Comparison of ENCODE assay signal across 1 cellular context in the genomic region with DNA sequence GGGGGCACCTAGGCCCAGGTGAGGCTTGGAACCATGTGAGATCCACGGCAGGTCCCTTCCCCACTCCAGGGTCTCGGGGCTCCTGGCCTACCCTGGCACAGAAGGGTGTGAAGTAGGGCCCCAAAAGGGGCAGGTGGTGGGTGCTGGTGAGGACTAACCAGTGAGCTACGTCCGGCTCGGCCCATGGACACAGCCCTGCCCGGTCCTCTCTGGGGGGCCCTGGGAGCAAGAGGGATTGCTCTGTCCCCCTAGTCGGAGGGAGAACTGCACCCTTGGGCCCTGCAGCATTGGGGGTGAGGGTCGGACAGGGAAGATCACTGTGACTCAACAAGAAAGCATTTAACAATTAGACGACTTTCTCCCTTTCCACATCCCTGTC.
TF ChIP-seq lines count a peak whose summit lies in the region.

No MANE protein-coding gene starts in this region.

TF ChIP-seq in liver, 16 proteins besides CTCF, POLR2A, EP300 and RAD21 (continued from another document):
- TF ChIP-seq, protein P1, sequence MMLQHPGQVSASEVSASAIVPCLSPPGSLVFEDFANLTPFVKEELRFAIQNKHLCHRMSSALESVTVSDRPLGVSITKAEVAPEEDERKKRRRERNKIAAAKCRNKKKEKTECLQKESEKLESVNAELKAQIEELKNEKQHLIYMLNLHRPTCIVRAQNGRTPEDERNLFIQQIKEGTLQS (IDR thresholded peaks at IDR 0.05): no peak
- no peak for TF ChIP-seq GABPA (IDR thresholded peaks at IDR 0.05 in 1 of 2, conservative IDR thresholded peaks at IDR 0.05 in 1 of 2)
- no peak for TF ChIP-seq FOXA2 (IDR thresholded peaks at IDR 0.05)
- no peak for TF ChIP-seq RXRA (IDR thresholded peaks at IDR 0.05)
- TF ChIP-seq JUND (IDR thresholded peaks at IDR 0.05): no peak
- TF ChIP-seq YY1 (IDR thresholded peaks at IDR 0.05): no peak
- no peak for TF ChIP-seq SP1 (IDR thresholded peaks at IDR 0.05)
- no peak for TF ChIP-seq NR2F2 (IDR thresholded peaks at IDR 0.05)
- TF ChIP-seq, protein P2, sequence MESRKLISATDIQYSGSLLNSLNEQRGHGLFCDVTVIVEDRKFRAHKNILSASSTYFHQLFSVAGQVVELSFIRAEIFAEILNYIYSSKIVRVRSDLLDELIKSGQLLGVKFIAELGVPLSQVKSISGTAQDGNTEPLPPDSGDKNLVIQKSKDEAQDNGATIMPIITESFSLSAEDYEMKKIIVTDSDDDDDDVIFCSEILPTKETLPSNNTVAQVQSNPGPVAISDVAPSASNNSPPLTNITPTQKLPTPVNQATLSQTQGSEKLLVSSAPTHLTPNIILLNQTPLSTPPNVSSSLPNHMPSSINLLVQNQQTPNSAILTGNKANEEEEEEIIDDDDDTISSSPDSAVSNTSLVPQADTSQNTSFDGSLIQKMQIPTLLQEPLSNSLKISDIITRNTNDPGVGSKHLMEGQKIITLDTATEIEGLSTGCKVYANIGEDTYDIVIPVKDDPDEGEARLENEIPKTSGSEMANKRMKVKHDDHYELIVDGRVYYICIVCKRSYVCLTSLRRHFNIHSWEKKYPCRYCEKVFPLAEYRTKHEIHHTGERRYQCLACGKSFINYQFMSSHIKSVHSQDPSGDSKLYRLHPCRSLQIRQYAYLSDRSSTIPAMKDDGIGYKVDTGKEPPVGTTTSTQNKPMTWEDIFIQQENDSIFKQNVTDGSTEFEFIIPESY (IDR thresholded peaks at IDR 0.05): no peak
- TF ChIP-seq, protein P3, sequence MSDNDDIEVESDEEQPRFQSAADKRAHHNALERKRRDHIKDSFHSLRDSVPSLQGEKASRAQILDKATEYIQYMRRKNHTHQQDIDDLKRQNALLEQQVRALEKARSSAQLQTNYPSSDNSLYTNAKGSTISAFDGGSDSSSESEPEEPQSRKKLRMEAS (IDR thresholded peaks at IDR 0.05): no peak
- TF ChIP-seq HNF4A (conservative IDR thresholded peaks at IDR 0.05): no peak
- no peak for TF ChIP-seq EGR1 (IDR thresholded peaks at IDR 0.05; ENCODE audit: low read depth in 2 of 2)
- TF ChIP-seq, protein P4, sequence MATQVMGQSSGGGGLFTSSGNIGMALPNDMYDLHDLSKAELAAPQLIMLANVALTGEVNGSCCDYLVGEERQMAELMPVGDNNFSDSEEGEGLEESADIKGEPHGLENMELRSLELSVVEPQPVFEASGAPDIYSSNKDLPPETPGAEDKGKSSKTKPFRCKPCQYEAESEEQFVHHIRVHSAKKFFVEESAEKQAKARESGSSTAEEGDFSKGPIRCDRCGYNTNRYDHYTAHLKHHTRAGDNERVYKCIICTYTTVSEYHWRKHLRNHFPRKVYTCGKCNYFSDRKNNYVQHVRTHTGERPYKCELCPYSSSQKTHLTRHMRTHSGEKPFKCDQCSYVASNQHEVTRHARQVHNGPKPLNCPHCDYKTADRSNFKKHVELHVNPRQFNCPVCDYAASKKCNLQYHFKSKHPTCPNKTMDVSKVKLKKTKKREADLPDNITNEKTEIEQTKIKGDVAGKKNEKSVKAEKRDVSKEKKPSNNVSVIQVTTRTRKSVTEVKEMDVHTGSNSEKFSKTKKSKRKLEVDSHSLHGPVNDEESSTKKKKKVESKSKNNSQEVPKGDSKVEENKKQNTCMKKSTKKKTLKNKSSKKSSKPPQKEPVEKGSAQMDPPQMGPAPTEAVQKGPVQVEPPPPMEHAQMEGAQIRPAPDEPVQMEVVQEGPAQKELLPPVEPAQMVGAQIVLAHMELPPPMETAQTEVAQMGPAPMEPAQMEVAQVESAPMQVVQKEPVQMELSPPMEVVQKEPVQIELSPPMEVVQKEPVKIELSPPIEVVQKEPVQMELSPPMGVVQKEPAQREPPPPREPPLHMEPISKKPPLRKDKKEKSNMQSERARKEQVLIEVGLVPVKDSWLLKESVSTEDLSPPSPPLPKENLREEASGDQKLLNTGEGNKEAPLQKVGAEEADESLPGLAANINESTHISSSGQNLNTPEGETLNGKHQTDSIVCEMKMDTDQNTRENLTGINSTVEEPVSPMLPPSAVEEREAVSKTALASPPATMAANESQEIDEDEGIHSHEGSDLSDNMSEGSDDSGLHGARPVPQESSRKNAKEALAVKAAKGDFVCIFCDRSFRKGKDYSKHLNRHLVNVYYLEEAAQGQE (IDR thresholded peaks at IDR 0.05): no peak
- no peak for TF ChIP-seq TAF1 (conservative IDR thresholded peaks at IDR 0.05)
- TF ChIP-seq HNF4G (IDR thresholded peaks at IDR 0.05): no peak
